In the genomic region with DNA sequence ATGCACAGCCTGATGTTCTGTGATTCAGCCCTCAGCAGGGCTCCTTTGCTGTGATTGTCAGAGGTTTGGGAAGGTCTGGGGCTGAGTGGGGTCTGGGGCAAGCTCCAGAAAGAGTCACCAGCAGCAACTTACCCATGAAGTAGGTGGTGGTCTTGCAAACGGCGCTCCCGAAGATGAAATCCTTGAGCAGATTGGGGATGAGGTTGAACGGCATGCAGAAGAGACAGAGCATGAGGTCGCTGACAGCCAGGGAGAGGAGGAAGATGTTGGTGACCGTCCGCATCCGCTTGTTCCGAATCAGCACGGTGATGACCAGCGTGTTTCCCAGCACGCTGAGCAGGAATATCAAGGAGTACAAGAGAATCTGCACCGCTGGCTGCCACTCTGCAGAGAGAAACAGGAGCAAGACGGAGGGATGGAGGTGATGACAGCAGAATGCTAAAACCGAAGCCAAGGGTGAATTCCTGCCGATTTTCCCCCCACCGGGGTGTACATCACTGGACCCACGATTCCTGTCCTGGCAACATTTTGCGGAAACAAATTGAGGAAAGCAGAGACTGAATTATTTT, we compare ENCODE assay signal across 26 cellular contexts. TPM values are rescaled to one million over a fixed set of nuclear protein-coding genes. Genes with fewer than 3 reads are reported as not detected.
A peak's percentile ranks its signal among the peaks of the same experiment; 100 is the strongest.
DNase-seq lines count a peak whose midpoint lies in the region; ATAC-seq, FAIRE-seq and TF ChIP-seq lines count a peak whose summit lies in the region.
"Had no signal": no experiment of that assay in that cellular context is flagged by ENCODE, and none has a peak within 500 bp of the region (broad histone marks: within the 10 kb centered on the region; RNA-seq: fewer than 3 reads in every experiment).

No MANE protein-coding gene starts in this region.

- CTCF ChIA-PET in activated CD8-positive, alpha-beta memory T cell treated with anti-CD3 and anti-CD28 coated beads, Interleukin-2, amount 10 ng/mL, durations not matched to agents 7 days and 5 days (lab: Charles Lee) = no interaction called here

- peak; percentile 36 for DNase-seq in activated CD8-positive, alpha-beta memory T cell treated with anti-CD3 and anti-CD28 coated beads, Interleukin-2, amount 10 ng/mL, durations not matched to agents 7 days and 5 days
- no peak for DNase-seq in activated CD8-positive, alpha-beta memory T cell treated with anti-CD3 and anti-CD28 coated beads, Interleukin-2, amount 50 U/mL, for 4 hours
- DNase-seq in bronchial epithelial cell (ENCODE audit: low read depth) (no peak), fibroblast of pulmonary artery (ENCODE audit: low read depth) (no peak), superior temporal gyrus (ENCODE audit: extremely low spot score) (no peak), activated T-cell treated with anti-CD3 and anti-CD28 coated beads for 4 hours (no peak)
- DNase-seq: AML-193; C1 segment of cervical spinal cord; Calu3; CD8-positive, alpha-beta T cell; DMS153; H7; HFFc6; NCI-H1436; NCI-H2029; NCI-H446; NCI-H526; Peyer's patch; SJCRH30 had no signal

- no peaks in the 10 kb centered on the region for H3K4me1 ChIP-seq in parathyroid adenoma
- H3K4me1 ChIP-seq: Peyer's patch had no signal

- no peak overlapping the region for H2AFZ ChIP-seq in parathyroid adenoma

- H3K4me1 Mint-ChIP-seq in activated CD8-positive, alpha-beta memory T cell treated with anti-CD3 and anti-CD28 coated beads, Interleukin-2, amount 10 ng/mL, durations not matched to agents 7 days and 5 days = no peaks in the 10 kb centered on the region

- no peaks in the 10 kb centered on the region for H3K79me2 ChIP-seq in parathyroid adenoma

- no peak overlapping the region for H3K4me3 Mint-ChIP-seq in activated CD8-positive, alpha-beta memory T cell treated with anti-CD3 and anti-CD28 coated beads, Interleukin-2, amount 10 ng/mL, durations not matched to agents 7 days and 5 days
- H3K4me3 Mint-ChIP-seq: CD8-positive, alpha-beta T cell; HFFc6 had no signal

- H3K27ac Mint-ChIP-seq in activated CD8-positive, alpha-beta memory T cell treated with anti-CD3 and anti-CD28 coated beads, Interleukin-2, amount 10 ng/mL, durations not matched to agents 7 days and 5 days = no peak overlapping the region
- H3K27ac Mint-ChIP-seq: CD8-positive, alpha-beta T cell; HFFc6 had no signal

- no peak overlapping the region for H3K4me3 ChIP-seq in bronchial epithelial cell (ENCODE audit: low read depth, low read length)
- H3K4me3 ChIP-seq in fibroblast of pulmonary artery (replicated peaks; ENCODE audit: low read depth, low read length) = peak overlapping the region; percentile 25
- no peak overlapping the region for H3K4me3 ChIP-seq in parathyroid adenoma (ENCODE audit: low read depth, low read length)
- H3K4me3 ChIP-seq: Peyer's patch, SJCRH30 had no signal

- H3K27me3 ChIP-seq in bronchial epithelial cell (ENCODE audit: control insufficient read depth, insufficient read depth, low read length) (peaks cover 3% of the 10 kb centered on the region), parathyroid adenoma (ENCODE audit: control insufficient read depth, insufficient read depth, low read length) (no peaks in the 10 kb centered on the region)
- H3K27me3 ChIP-seq: Peyer's patch, SJCRH30 had no signal

- H3K36me3 ChIP-seq in bronchial epithelial cell (ENCODE audit: control insufficient read depth, insufficient read depth, low read length) (no peaks in the 10 kb centered on the region), parathyroid adenoma (ENCODE audit: control insufficient read depth, insufficient read depth, low read length) (no peaks in the 10 kb centered on the region)
- H3K36me3 ChIP-seq: Peyer's patch, SJCRH30 had no signal

- no peaks in the 10 kb centered on the region for H3K9me3 ChIP-seq in parathyroid adenoma (ENCODE audit: control insufficient read depth, low read length)
- H3K9me3 ChIP-seq: Peyer's patch, SJCRH30 had no signal

- no peak overlapping the region for H3K9ac ChIP-seq in parathyroid adenoma

- no peaks in the 10 kb centered on the region for H3K36me3 Mint-ChIP-seq in activated CD8-positive, alpha-beta memory T cell treated with anti-CD3 and anti-CD28 coated beads, Interleukin-2, amount 10 ng/mL, durations not matched to agents 7 days and 5 days
- H3K36me3 Mint-ChIP-seq: CD8-positive, alpha-beta T cell had no signal

- peaks cover 23% of the 10 kb centered on the region for H3K27me3 Mint-ChIP-seq in activated CD8-positive, alpha-beta memory T cell treated with anti-CD3 and anti-CD28 coated beads, Interleukin-2, amount 10 ng/mL, durations not matched to agents 7 days and 5 days

- ATAC-seq in activated CD8-positive, alpha-beta memory T cell treated with anti-CD3 and anti-CD28 coated beads, Interleukin-2, amount 10 ng/mL, durations not matched to agents 7 days and 5 days = no peak
- no peak for ATAC-seq in HG03565 (IDR thresholded peaks at IDR 0.05; ENCODE audit: unreplicated experiment)
- ATAC-seq: CD8-positive, alpha-beta T cell had no signal

- no peak overlapping the region for H3K27ac ChIP-seq in parathyroid adenoma
- H3K27ac ChIP-seq: Peyer's patch, SJCRH30 had no signal

- FAIRE-seq in bronchial epithelial cell (lab: Jason Lieb, UNC) = peak; percentile 83
- FAIRE-seq: GM12892 had no signal

- H3K4me2 ChIP-seq in parathyroid adenoma (ENCODE audit: low read length) = peak overlapping the region; percentile 14

- no peak for TF ChIP-seq CTCF in bronchial epithelial cell (IDR thresholded peaks at IDR 0.05; ENCODE audit: insufficient read depth, low read length, severe bottlenecking)
- TF ChIP-seq CTCF in fibroblast of pulmonary artery (IDR thresholded peaks at IDR 0.05; ENCODE audit: low read length, missing control alignments) = no peak
- no peak for TF ChIP-seq CTCF in parathyroid adenoma (IDR thresholded peaks at IDR 0.05)

- H3K9me3 Mint-ChIP-seq in activated CD8-positive, alpha-beta memory T cell treated with anti-CD3 and anti-CD28 coated beads, Interleukin-2, amount 10 ng/mL, durations not matched to agents 7 days and 5 days (ENCODE audit: low read depth) = no peaks in the 10 kb centered on the region
- H3K9me3 Mint-ChIP-seq: CD8-positive, alpha-beta T cell; HFFc6 had no signal

RNA-seq across cellular contexts. Expression of a gene that starts 1.1 kb away (rescaled TPM):
- total RNA-seq in activated CD8-positive, alpha-beta memory T cell treated with anti-CD3 and anti-CD28 coated beads, Interleukin-2, amount 10 ng/mL, durations not matched to agents 7 days and 5 days = not detected
- total RNA-seq in bronchial epithelial cell = not detected in 2 replicates
- total RNA-seq: A172; Calu3; CD8-positive, alpha-beta T cell; G401; H7; HFFc6; LHCN-M2; OCI-LY7; Peyer's patch had no signal
